Comparison of ENCODE assay signal across 28 cellular contexts in genomic region chr3:17120115-17120514, GRCh38.
"Had no signal": no experiment of that assay in that cellular context is flagged by ENCODE, and none has a peak within 500 bp of the region (broad histone marks: within the 10 kb centered on the region; RNA-seq: fewer than 3 reads in every experiment).

No MANE protein-coding gene starts in this region.

- DNase-seq: activated CD4-positive, alpha-beta memory T cell treated with anti-CD3 and anti-CD28 coated beads for 36 hours; activated CD4-positive, alpha-beta T cell treated with anti-CD3 and anti-CD28 coated beads for 36 hours; activated CD4-positive, CD25-positive, alpha-beta regulatory T cell; activated CD4-positive, CD25-positive, alpha-beta regulatory T cell treated with anti-CD3 and anti-CD28 coated beads, Interleukin-2, amount 50 U/mL, for 72 hours; activated effector memory CD4-positive, alpha-beta T cell treated with Interleukin-2 at 50 U/mL for 16 hours; activated gamma-delta T cell treated with Interleukin-2 at 50 U/mL for 16 hours; activated naive CD4-positive, alpha-beta T cell treated with anti-CD3 and anti-CD28 coated beads, Interleukin-2, amount 50 U/mL, for 16 hours; activated naive CD4-positive, alpha-beta T cell treated with Interleukin-2 at 50 U/mL for 16 hours; activated T-cell treated with anti-CD3 and anti-CD28 coated beads, Interleukin-2, amount 50 U/mL, for 4 hours; amniotic stem cell; anterior cingulate cortex; brain microvascular endothelial cell; dorsolateral prefrontal cortex; effector memory CD4-positive, alpha-beta T cell; endodermal cell; foreskin fibroblast; T-helper 2 cell had no signal

- FAIRE-seq: astrocyte, bronchial epithelial cell, frontal cortex had no signal

- H3K4me3 ChIP-seq: coronary artery, dorsolateral prefrontal cortex had no signal

- H3K27me3 ChIP-seq: brain microvascular endothelial cell, dorsolateral prefrontal cortex had no signal

- H3K27me3 Mint-ChIP-seq: activated CD4-positive, alpha-beta memory T cell treated with anti-CD3 and anti-CD28 coated beads for 36 hours; activated CD4-positive, alpha-beta T cell treated with anti-CD3 and anti-CD28 coated beads for 36 hours; activated naive CD8-positive, alpha-beta T cell; activated T-helper 17 cell treated with anti-CD3 and anti-CD28 coated beads, Interleukin-2, amount 50 U/mL, for 72 hours; central memory CD8-positive, alpha-beta T cell; dendritic cell treated with granulocyte-macrophage colony-stimulating factor and Interleukin-4, amounts not matched to agents 40 ng/mL and 50 ng/mL, for 4 days had no signal

- H3K4me3 Mint-ChIP-seq: activated CD4-positive, alpha-beta memory T cell treated with anti-CD3 and anti-CD28 coated beads for 36 hours; activated CD4-positive, alpha-beta T cell treated with anti-CD3 and anti-CD28 coated beads for 36 hours; activated CD4-positive, alpha-beta T cell treated with anti-CD3 and anti-CD28 coated beads, Interleukin-2, amount 10 ng/mL, durations not matched to agents 24 days and 14 days; activated CD8-positive, alpha-beta T cell treated with anti-CD3 and anti-CD28 coated beads, Interleukin-2, amount 10 ng/mL, durations not matched to agents 7 days and 5 days; activated naive CD8-positive, alpha-beta T cell; activated T-cell treated with anti-CD3 and anti-CD28 coated beads, Interleukin-2, amount 50 U/mL, for 4 hours; activated T-helper 17 cell treated with anti-CD3 and anti-CD28 coated beads, Interleukin-2, amount 50 U/mL, for 72 hours; central memory CD8-positive, alpha-beta T cell; dendritic cell treated with granulocyte-macrophage colony-stimulating factor and Interleukin-4, amounts not matched to agents 40 ng/mL and 50 ng/mL, for 4 days; endodermal cell had no signal

- H3K36me3 ChIP-seq: brain microvascular endothelial cell had no signal

- H3K27ac ChIP-seq: brain microvascular endothelial cell, coronary artery, dorsolateral prefrontal cortex had no signal

- H3K36me3 Mint-ChIP-seq: activated CD4-positive, alpha-beta memory T cell treated with anti-CD3 and anti-CD28 coated beads for 36 hours; activated naive CD8-positive, alpha-beta T cell had no signal

- H3K4me1 Mint-ChIP-seq: activated CD4-positive, alpha-beta T cell treated with anti-CD3 and anti-CD28 coated beads for 36 hours; activated T-helper 17 cell treated with anti-CD3 and anti-CD28 coated beads, Interleukin-2, amount 50 U/mL, for 72 hours; central memory CD8-positive, alpha-beta T cell; endodermal cell had no signal

- H3K9me3 Mint-ChIP-seq: activated CD4-positive, alpha-beta memory T cell treated with anti-CD3 and anti-CD28 coated beads for 36 hours; activated T-cell treated with anti-CD3 and anti-CD28 coated beads, Interleukin-2, amount 50 U/mL, for 4 hours; activated T-helper 17 cell treated with anti-CD3 and anti-CD28 coated beads, Interleukin-2, amount 50 U/mL, for 72 hours; central memory CD8-positive, alpha-beta T cell; dendritic cell treated with granulocyte-macrophage colony-stimulating factor and Interleukin-4, amounts not matched to agents 40 ng/mL and 50 ng/mL, for 4 days had no signal

- H3K27ac Mint-ChIP-seq: activated CD4-positive, alpha-beta memory T cell treated with anti-CD3 and anti-CD28 coated beads for 36 hours; activated CD4-positive, alpha-beta T cell treated with anti-CD3 and anti-CD28 coated beads for 36 hours; activated CD4-positive, alpha-beta T cell treated with anti-CD3 and anti-CD28 coated beads, Interleukin-2, amount 10 ng/mL, durations not matched to agents 24 days and 14 days; activated CD8-positive, alpha-beta T cell treated with anti-CD3 and anti-CD28 coated beads, Interleukin-2, amount 10 ng/mL, durations not matched to agents 7 days and 5 days; activated naive CD8-positive, alpha-beta T cell; activated T-helper 17 cell treated with anti-CD3 and anti-CD28 coated beads, Interleukin-2, amount 50 U/mL, for 72 hours; dendritic cell treated with granulocyte-macrophage colony-stimulating factor and Interleukin-4, amounts not matched to agents 40 ng/mL and 50 ng/mL, for 4 days; endodermal cell had no signal

- ATAC-seq: activated CD4-positive, alpha-beta T cell treated with anti-CD3 and anti-CD28 coated beads for 36 hours; activated CD8-positive, alpha-beta T cell treated with anti-CD3 and anti-CD28 coated beads, Interleukin-2, amount 10 ng/mL, durations not matched to agents 7 days and 5 days; activated T-cell treated with anti-CD3 and anti-CD28 coated beads, Interleukin-2, amount 50 U/mL, for 4 hours; activated T-helper 17 cell treated with anti-CD3 and anti-CD28 coated beads, Interleukin-2, amount 50 U/mL, for 72 hours; esophagus mucosa had no signal
